In the genomic region with DNA sequence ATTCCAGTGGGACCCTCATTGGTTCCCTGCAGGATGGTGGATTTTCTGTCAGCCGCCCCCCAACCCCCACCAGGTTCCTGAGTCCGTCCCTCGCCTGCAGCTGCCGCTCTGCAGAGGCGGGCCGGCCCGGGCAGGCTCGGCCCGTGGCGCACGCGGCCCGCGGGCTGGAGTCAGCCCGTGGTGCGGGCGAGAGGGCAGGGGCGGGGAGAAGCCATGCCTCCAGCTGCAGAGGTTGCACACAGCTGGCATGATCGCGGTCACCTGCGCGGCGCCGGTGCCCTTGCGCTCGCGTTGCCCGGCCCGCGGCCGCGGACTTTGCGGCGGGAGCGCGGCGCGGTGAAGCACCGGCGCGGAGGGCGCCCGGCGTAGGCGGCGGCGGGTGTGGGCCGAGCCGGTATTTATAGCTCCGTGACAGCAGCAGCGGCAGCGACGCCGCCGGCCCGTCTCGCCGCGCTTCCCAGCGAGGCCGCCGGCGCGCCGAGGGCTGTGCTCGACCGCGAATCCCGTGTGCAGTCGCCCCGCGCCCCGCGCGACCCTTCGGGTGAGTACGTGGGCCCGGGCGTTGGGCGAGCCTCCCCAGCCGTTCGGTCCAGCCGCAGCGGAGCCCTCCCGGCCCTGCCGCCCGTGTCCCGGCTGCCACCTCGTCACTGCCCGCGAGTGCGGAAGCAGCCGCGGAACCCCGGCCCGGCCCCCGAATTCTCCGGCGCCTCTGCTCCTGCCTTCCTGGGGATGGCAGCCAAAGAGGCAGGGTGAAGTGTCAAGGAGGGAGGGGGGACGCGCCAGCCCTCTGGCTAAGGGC, we compare ENCODE assay signal across 2 cellular contexts.
TF ChIP-seq lines count a peak whose summit lies in the region.

TSS of gene TMEM117 (plus strand) at position 426 of the 799 bp plus-strand sequence.

TF ChIP-seq in GM12891, 5 proteins besides CTCF, POLR2A, EP300 and RAD21:
- TF ChIP-seq TAF1 (IDR thresholded peaks at IDR 0.05; ENCODE audit: low read depth, low read length) = peak; percentile 20; the same call in 1 of the 2 replicates
- no peak for TF ChIP-seq PAX5 (IDR thresholded peaks at IDR 0.05; ENCODE audit: insufficient read depth, low read length, severe bottlenecking)

TF ChIP-seq in WTC11, 78 proteins besides CTCF, POLR2A, EP300 and RAD21 (continues in another document):
- TF ChIP-seq ESRRA (CRISPR knock-in tag; IDR thresholded peaks at IDR 0.05; ENCODE audit: borderline replicate concordance) (no peak), ARID4B (CRISPR knock-in tag; IDR thresholded peaks at IDR 0.05; ENCODE audit: borderline replicate concordance) (no peak), TP53 (CRISPR knock-in tag; IDR thresholded peaks at IDR 0.05) (no peak), TCF7 (CRISPR knock-in tag; IDR thresholded peaks at IDR 0.05; ENCODE audit: low read depth) (0 out of 2 replicates have a peak, but pooled peaks have one; percentile 70), AFF4 (CRISPR knock-in tag; IDR thresholded peaks at IDR 0.05; ENCODE audit: borderline replicate concordance) (no peak), JAZF1 (CRISPR knock-in tag; IDR thresholded peaks at IDR 0.05) (no peak), OVOL2 (CRISPR knock-in tag; IDR thresholded peaks at IDR 0.05; ENCODE audit: borderline replicate concordance) (no peak), ETV6 (CRISPR knock-in tag; IDR thresholded peaks at IDR 0.05) (0 out of 2 replicates have a peak, but pooled peaks have one; percentile 47), NR2C2 (CRISPR knock-in tag; IDR thresholded peaks at IDR 0.05) (0 out of 2 replicates have a peak, but pooled peaks have one; percentile 14), SMAD4 (CRISPR knock-in tag; IDR thresholded peaks at IDR 0.05) (no peak), E2F1 (CRISPR knock-in tag; IDR thresholded peaks at IDR 0.05) (no peak), CREB1 (CRISPR knock-in tag; IDR thresholded peaks at IDR 0.05) (no peak), GRHL2 (CRISPR knock-in tag; IDR thresholded peaks at IDR 0.05; ENCODE audit: insufficient replicate concordance, severe bottlenecking) (no peak), GTF2I (CRISPR knock-in tag; conservative IDR thresholded peaks at IDR 0.05) (no peak), MYBL2 (CRISPR knock-in tag; IDR thresholded peaks at IDR 0.05) (0 out of 2 replicates have a peak, but pooled peaks have one; percentile 28), SOX15 (CRISPR knock-in tag; IDR thresholded peaks at IDR 0.05) (no peak), CREM (CRISPR knock-in tag; IDR thresholded peaks at IDR 0.05) (no peak), ZNF671 (CRISPR knock-in tag; IDR thresholded peaks at IDR 0.05) (no peak), NR1H2 (CRISPR knock-in tag; IDR thresholded peaks at IDR 0.05) (no peak), TEAD1 (CRISPR knock-in tag; IDR thresholded peaks at IDR 0.05) (peak; percentile 35; the same call in 1 of the 2 replicates), FOXK1 (CRISPR knock-in tag; IDR thresholded peaks at IDR 0.05) (0 out of 2 replicates have a peak, but pooled peaks have one; percentile 41), TEAD4 (CRISPR knock-in tag; IDR thresholded peaks at IDR 0.05) (no peak), ZNF317 (CRISPR knock-in tag; IDR thresholded peaks at IDR 0.05; ENCODE audit: borderline replicate concordance, low read depth) (no peak), GABPB1 (CRISPR knock-in tag; IDR thresholded peaks at IDR 0.05) (no peak), RORB (CRISPR knock-in tag; IDR thresholded peaks at IDR 0.05) (no peak), NR3C1 (CRISPR knock-in tag; conservative IDR thresholded peaks at IDR 0.05; ENCODE audit: low read depth) (no peak), MAX (CRISPR knock-in tag; IDR thresholded peaks at IDR 0.05) (no peak; the same call in 1 of the 2 replicates)
- TF ChIP-seq, protein P1, sequence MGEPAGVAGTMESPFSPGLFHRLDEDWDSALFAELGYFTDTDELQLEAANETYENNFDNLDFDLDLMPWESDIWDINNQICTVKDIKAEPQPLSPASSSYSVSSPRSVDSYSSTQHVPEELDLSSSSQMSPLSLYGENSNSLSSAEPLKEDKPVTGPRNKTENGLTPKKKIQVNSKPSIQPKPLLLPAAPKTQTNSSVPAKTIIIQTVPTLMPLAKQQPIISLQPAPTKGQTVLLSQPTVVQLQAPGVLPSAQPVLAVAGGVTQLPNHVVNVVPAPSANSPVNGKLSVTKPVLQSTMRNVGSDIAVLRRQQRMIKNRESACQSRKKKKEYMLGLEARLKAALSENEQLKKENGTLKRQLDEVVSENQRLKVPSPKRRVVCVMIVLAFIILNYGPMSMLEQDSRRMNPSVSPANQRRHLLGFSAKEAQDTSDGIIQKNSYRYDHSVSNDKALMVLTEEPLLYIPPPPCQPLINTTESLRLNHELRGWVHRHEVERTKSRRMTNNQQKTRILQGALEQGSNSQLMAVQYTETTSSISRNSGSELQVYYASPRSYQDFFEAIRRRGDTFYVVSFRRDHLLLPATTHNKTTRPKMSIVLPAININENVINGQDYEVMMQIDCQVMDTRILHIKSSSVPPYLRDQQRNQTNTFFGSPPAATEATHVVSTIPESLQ (CRISPR knock-in tag; IDR thresholded peaks at IDR 0.05) = no peak
- TF ChIP-seq, protein P2, sequence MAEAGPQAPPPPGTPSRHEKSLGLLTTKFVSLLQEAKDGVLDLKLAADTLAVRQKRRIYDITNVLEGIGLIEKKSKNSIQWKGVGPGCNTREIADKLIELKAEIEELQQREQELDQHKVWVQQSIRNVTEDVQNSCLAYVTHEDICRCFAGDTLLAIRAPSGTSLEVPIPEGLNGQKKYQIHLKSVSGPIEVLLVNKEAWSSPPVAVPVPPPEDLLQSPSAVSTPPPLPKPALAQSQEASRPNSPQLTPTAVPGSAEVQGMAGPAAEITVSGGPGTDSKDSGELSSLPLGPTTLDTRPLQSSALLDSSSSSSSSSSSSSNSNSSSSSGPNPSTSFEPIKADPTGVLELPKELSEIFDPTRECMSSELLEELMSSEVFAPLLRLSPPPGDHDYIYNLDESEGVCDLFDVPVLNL (CRISPR knock-in tag; IDR thresholded peaks at IDR 0.05; ENCODE audit: borderline replicate concordance, low read depth) = no peak
- TF ChIP-seq, protein P3, sequence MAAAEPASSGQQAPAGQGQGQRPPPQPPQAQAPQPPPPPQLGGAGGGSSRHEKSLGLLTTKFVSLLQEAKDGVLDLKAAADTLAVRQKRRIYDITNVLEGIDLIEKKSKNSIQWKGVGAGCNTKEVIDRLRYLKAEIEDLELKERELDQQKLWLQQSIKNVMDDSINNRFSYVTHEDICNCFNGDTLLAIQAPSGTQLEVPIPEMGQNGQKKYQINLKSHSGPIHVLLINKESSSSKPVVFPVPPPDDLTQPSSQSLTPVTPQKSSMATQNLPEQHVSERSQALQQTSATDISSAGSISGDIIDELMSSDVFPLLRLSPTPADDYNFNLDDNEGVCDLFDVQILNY (CRISPR knock-in tag; IDR thresholded peaks at IDR 0.05) = 0 out of 2 replicates have a peak, but pooled peaks have one; percentile 18
- TF ChIP-seq, protein P4, sequence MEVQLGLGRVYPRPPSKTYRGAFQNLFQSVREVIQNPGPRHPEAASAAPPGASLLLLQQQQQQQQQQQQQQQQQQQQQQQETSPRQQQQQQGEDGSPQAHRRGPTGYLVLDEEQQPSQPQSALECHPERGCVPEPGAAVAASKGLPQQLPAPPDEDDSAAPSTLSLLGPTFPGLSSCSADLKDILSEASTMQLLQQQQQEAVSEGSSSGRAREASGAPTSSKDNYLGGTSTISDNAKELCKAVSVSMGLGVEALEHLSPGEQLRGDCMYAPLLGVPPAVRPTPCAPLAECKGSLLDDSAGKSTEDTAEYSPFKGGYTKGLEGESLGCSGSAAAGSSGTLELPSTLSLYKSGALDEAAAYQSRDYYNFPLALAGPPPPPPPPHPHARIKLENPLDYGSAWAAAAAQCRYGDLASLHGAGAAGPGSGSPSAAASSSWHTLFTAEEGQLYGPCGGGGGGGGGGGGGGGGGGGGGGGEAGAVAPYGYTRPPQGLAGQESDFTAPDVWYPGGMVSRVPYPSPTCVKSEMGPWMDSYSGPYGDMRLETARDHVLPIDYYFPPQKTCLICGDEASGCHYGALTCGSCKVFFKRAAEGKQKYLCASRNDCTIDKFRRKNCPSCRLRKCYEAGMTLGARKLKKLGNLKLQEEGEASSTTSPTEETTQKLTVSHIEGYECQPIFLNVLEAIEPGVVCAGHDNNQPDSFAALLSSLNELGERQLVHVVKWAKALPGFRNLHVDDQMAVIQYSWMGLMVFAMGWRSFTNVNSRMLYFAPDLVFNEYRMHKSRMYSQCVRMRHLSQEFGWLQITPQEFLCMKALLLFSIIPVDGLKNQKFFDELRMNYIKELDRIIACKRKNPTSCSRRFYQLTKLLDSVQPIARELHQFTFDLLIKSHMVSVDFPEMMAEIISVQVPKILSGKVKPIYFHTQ (CRISPR knock-in tag; IDR thresholded peaks at IDR 0.05) = no peak
- TF ChIP-seq, protein P5, sequence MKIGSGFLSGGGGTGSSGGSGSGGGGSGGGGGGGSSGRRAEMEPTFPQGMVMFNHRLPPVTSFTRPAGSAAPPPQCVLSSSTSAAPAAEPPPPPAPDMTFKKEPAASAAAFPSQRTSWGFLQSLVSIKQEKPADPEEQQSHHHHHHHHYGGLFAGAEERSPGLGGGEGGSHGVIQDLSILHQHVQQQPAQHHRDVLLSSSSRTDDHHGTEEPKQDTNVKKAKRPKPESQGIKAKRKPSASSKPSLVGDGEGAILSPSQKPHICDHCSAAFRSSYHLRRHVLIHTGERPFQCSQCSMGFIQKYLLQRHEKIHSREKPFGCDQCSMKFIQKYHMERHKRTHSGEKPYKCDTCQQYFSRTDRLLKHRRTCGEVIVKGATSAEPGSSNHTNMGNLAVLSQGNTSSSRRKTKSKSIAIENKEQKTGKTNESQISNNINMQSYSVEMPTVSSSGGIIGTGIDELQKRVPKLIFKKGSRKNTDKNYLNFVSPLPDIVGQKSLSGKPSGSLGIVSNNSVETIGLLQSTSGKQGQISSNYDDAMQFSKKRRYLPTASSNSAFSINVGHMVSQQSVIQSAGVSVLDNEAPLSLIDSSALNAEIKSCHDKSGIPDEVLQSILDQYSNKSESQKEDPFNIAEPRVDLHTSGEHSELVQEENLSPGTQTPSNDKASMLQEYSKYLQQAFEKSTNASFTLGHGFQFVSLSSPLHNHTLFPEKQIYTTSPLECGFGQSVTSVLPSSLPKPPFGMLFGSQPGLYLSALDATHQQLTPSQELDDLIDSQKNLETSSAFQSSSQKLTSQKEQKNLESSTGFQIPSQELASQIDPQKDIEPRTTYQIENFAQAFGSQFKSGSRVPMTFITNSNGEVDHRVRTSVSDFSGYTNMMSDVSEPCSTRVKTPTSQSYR (CRISPR knock-in tag; IDR thresholded peaks at IDR 0.05) = no peak
